In genomic region chr6:164378330-164378729, GRCh38 we compare ENCODE assay signal across 19 cellular contexts.
"Had no signal": no experiment of that assay in that cellular context is flagged by ENCODE, and none has a peak within 500 bp of the region (broad histone marks: within the 10 kb centered on the region; RNA-seq: fewer than 3 reads in every experiment).

No MANE protein-coding gene starts in this region.

- H3K27me3 Mint-ChIP-seq: effector memory CD8-positive, alpha-beta T cell; progenitor cell of endocrine pancreas had no signal

- ATAC-seq: activated T-cell treated with anti-CD3 and anti-CD28 coated beads, Interleukin-2, amount 50 U/mL, for 4 hours; effector memory CD8-positive, alpha-beta T cell; left colon; lower lobe of right lung had no signal

- H3K4me1 ChIP-seq: lower lobe of right lung, right atrium auricular region, thyroid gland had no signal

- H3K4me3 ChIP-seq: hepatocyte, lower lobe of right lung, right atrium auricular region, thyroid gland had no signal

- H3K27ac ChIP-seq: hepatocyte, lower lobe of right lung, right atrium auricular region, thyroid gland had no signal

- H3K36me3 ChIP-seq: lower lobe of right lung, right atrium auricular region, thyroid gland had no signal

- H3K27ac Mint-ChIP-seq: activated naive CD4-positive, alpha-beta T cell treated with anti-CD3 and anti-CD28 coated beads for 36 hours; effector memory CD8-positive, alpha-beta T cell; mesothelial cell of epicardium; nephron progenitor cell; progenitor cell of endocrine pancreas had no signal

- H3K4me3 Mint-ChIP-seq: activated naive CD4-positive, alpha-beta T cell treated with anti-CD3 and anti-CD28 coated beads for 36 hours; activated T-cell treated with anti-CD3 and anti-CD28 coated beads, Interleukin-2, amount 50 U/mL, for 4 hours; brain; effector memory CD8-positive, alpha-beta T cell; mesothelial cell of epicardium; nephron progenitor cell had no signal

- H3K79me2 ChIP-seq: hepatocyte had no signal

- H3K27me3 ChIP-seq: hepatocyte, right atrium auricular region, thyroid gland had no signal

- DNase-seq: activated CD4-positive, alpha-beta T cell treated with anti-CD3 and anti-CD28 coated beads, Interleukin-2, amount 50 U/mL, for 1 hour; activated CD8-positive, alpha-beta memory T cell treated with anti-CD3 and anti-CD28 coated beads, Interleukin-2, amount 50 U/mL, for 4 hours; activated naive CD4-positive, alpha-beta T cell treated with anti-CD3 and anti-CD28 coated beads for 36 hours; activated T-cell treated with anti-CD3 and anti-CD28 coated beads, Interleukin-2, amount 50 U/mL, for 4 hours; anterior cingulate cortex; caudate nucleus; effector memory CD8-positive, alpha-beta T cell; left colon; lower lobe of right lung; nephron progenitor cell; stimulated activated CD4-positive, alpha-beta T cell treated with anti-CD3 and anti-CD28 coated beads, Interleukin-2, amount 100 ng/mL, for 24 hours; stimulated activated naive CD4-positive, alpha-beta T cell treated with Interleukin-2 at 50 U/mL for 16 hours; T-helper 9 cell; thyroid gland had no signal

- H3K9me3 ChIP-seq: lower lobe of right lung, thyroid gland had no signal

- H3K36me3 Mint-ChIP-seq: mesothelial cell of epicardium had no signal

- H2AFZ ChIP-seq: hepatocyte had no signal
